Comparison of ENCODE assay signal across 1 cellular context in the genomic region with DNA sequence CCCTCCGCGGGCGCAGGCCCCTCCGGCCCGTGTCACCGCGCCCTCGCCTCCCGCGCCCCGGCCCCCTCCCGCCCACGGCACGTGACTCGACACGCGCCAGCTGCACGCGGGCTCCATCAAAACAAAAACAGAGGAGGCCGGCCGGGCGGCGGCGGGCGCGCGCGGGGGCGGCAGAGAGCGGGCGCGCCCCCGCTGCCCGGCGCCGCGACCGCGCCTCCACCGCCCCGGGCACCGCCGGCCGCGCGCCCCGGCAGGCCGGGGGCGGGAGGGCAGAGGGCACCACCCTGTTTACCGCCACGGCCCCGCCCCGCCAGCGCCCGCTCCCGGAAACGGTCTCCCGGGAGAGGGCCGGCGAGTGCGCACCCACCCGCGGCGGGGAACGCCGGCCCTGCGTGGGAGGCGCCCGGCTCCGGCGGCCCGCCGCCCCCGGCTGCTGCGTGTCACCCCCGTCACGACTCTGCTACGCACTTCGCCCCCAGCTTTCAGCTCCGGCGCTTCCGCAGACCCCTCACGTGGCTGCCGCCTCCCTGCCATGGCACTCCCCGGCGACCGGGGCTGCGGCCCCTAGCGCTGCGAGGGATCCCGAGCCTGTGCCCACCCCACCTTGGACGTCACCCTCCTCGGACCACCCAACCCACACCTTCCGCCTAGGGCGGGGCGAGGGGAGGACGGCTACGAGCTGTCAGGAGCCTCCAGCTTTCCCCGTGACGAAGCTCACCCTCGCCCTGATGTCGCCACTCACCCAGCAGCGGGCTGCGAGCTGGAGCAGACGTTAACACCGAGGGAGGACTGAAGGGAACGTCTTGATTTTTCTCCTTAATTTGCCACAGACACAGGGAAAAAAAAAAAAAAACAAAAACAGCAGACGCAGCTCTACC.
TF ChIP-seq lines count a peak whose summit lies in the region.

No MANE protein-coding gene starts in this region.

TF ChIP-seq in K562, 482 proteins besides CTCF, POLR2A, EP300 and RAD21 (continued from another document and continues in another):
- TF ChIP-seq, protein P1, sequence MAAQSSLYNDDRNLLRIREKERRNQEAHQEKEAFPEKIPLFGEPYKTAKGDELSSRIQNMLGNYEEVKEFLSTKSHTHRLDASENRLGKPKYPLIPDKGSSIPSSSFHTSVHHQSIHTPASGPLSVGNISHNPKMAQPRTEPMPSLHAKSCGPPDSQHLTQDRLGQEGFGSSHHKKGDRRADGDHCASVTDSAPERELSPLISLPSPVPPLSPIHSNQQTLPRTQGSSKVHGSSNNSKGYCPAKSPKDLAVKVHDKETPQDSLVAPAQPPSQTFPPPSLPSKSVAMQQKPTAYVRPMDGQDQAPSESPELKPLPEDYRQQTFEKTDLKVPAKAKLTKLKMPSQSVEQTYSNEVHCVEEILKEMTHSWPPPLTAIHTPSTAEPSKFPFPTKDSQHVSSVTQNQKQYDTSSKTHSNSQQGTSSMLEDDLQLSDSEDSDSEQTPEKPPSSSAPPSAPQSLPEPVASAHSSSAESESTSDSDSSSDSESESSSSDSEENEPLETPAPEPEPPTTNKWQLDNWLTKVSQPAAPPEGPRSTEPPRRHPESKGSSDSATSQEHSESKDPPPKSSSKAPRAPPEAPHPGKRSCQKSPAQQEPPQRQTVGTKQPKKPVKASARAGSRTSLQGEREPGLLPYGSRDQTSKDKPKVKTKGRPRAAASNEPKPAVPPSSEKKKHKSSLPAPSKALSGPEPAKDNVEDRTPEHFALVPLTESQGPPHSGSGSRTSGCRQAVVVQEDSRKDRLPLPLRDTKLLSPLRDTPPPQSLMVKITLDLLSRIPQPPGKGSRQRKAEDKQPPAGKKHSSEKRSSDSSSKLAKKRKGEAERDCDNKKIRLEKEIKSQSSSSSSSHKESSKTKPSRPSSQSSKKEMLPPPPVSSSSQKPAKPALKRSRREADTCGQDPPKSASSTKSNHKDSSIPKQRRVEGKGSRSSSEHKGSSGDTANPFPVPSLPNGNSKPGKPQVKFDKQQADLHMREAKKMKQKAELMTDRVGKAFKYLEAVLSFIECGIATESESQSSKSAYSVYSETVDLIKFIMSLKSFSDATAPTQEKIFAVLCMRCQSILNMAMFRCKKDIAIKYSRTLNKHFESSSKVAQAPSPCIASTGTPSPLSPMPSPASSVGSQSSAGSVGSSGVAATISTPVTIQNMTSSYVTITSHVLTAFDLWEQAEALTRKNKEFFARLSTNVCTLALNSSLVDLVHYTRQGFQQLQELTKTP (IDR thresholded peaks at IDR 0.05; ENCODE audit: low read depth in 1 of 2, partially characterized antibody in 2 of 2) = no peak
- TF ChIP-seq U2AF1 (optimal IDR thresholded peaks at IDR 0.05; ENCODE audit: low read depth, low read length) (peak; percentile 57), SRSF3 (IDR thresholded peaks at IDR 0.05; ENCODE audit: insufficient read depth, low read length) (no peak), RNF2 (IDR thresholded peaks at IDR 0.05) (0 out of 2 replicates have a peak, but pooled peaks have one; percentile 38), ELF2 (CRISPR knock-in tag; IDR thresholded peaks at IDR 0.05) (peak; percentile 79; the same call in 1 of the 2 replicates), ZBED1 (IDR thresholded peaks at IDR 0.05) (peak; percentile 89), SAFB (IDR thresholded peaks at IDR 0.05; ENCODE audit: borderline replicate concordance, low read depth, low read length) (peak; percentile 97), HDAC6 (IDR thresholded peaks at IDR 0.05; ENCODE audit: low read depth, low read length) (peak; percentile 76; the same call in 1 of the 2 replicates), RFX1 (IDR thresholded peaks at IDR 0.05) (no peak), MEIS2 (IDR thresholded peaks at IDR 0.05; ENCODE audit: partially characterized antibody) (peak; percentile 29), MEF2A (IDR thresholded peaks at IDR 0.05; ENCODE audit: control insufficient read depth, low read depth, low read length) (no peak), SIN3A (IDR thresholded peaks at IDR 0.05; ENCODE audit: borderline replicate concordance in 2 of 2, control insufficient read depth in 1 of 2, low read depth in 2 of 2, low read length in 2 of 2) (peak; percentile 65 to 73; a peak in 3 of 4 replicates), HLTF (IDR thresholded peaks at IDR 0.05) (no peak), BCOR (IDR thresholded peaks at IDR 0.05) (peak; percentile 55; the same call in 1 of the 2 replicates), MAZ (CRISPR knock-in tag; conservative IDR thresholded peaks at IDR 0.05 in 1 of 2, IDR thresholded peaks at IDR 0.05 in 1 of 2) (peak; percentile 57 to 95), HMGN3 (IDR thresholded peaks at IDR 0.05; ENCODE audit: borderline replicate concordance, extremely low read depth, insufficient read length, low read depth, low read length) (peak; percentile 67), SMARCA5 (IDR thresholded peaks at IDR 0.05) (no peak), POLR2AphosphoS2 (IDR thresholded peaks at IDR 0.05; ENCODE audit: low read length) (no peak), ZC3H8 (IDR thresholded peaks at IDR 0.05) (no peak), HNRNPH1 (optimal IDR thresholded peaks at IDR 0.05; ENCODE audit: low read depth, low read length) (no peak), EP400 (IDR thresholded peaks at IDR 0.05) (peak; percentile 65), ZNF121 (CRISPR knock-in tag; conservative IDR thresholded peaks at IDR 0.05) (peak; percentile 20; the same call in 1 of the 2 replicates), ARNT (IDR thresholded peaks at IDR 0.05) (0 out of 4 replicates have a peak, but pooled peaks of 1 of the 2 experiments have one; percentile 22), ARID2 (IDR thresholded peaks at IDR 0.05) (no peak), TCFL5 (CRISPR knock-in tag; conservative IDR thresholded peaks at IDR 0.05) (no peak), RBBP5 (IDR thresholded peaks at IDR 0.05; ENCODE audit: borderline replicate concordance, insufficient read depth, low read length, poor library complexity, severe bottlenecking) (peak; percentile 94), FOXJ3 (CRISPR knock-in tag; IDR thresholded peaks at IDR 0.05) (no peak), ELF1 (tag; IDR thresholded peaks at IDR 0.05) (peak; percentile 82), FOXM1 (IDR thresholded peaks at IDR 0.05; ENCODE audit: low read depth) (no peak), FOXM1 (CRISPR knock-in tag; IDR thresholded peaks at IDR 0.05; ENCODE audit: low read depth) (peak; percentile 68), KLF16 (IDR thresholded peaks at IDR 0.05) (0 out of 2 replicates have a peak, but pooled peaks have one; percentile 23), ZNF232 (CRISPR knock-in tag; IDR thresholded peaks at IDR 0.05) (no peak), HDAC1 (IDR thresholded peaks at IDR 0.05) (peak in 1 of 2 experiments; percentile 85; a peak in 2 of 4 replicates), TAF1 (IDR thresholded peaks at IDR 0.05; ENCODE audit: control insufficient read depth, extremely low read depth, insufficient read depth, low read length, severe bottlenecking) (peak; percentile 62), KHSRP (IDR thresholded peaks at IDR 0.05) (no peak), FIP1L1 (IDR thresholded peaks at IDR 0.05; ENCODE audit: low read depth, low read length, poor library complexity, severe bottlenecking) (peak; percentile 89)
- TF ChIP-seq, protein P2, sequence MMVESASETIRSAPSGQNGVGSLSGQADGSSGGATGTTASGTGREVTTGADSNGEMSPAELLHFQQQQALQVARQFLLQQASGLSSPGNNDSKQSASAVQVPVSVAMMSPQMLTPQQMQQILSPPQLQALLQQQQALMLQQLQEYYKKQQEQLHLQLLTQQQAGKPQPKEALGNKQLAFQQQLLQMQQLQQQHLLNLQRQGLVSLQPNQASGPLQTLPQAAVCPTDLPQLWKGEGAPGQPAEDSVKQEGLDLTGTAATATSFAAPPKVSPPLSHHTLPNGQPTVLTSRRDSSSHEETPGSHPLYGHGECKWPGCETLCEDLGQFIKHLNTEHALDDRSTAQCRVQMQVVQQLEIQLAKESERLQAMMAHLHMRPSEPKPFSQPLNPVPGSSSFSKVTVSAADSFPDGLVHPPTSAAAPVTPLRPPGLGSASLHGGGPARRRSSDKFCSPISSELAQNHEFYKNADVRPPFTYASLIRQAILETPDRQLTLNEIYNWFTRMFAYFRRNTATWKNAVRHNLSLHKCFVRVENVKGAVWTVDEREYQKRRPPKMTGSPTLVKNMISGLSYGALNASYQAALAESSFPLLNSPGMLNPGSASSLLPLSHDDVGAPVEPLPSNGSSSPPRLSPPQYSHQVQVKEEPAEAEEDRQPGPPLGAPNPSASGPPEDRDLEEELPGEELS (CRISPR knock-in tag; IDR thresholded peaks at IDR 0.05; ENCODE audit: borderline replicate concordance) = 0 out of 2 replicates have a peak, but pooled peaks have one; percentile 88
- TF ChIP-seq, protein P3, sequence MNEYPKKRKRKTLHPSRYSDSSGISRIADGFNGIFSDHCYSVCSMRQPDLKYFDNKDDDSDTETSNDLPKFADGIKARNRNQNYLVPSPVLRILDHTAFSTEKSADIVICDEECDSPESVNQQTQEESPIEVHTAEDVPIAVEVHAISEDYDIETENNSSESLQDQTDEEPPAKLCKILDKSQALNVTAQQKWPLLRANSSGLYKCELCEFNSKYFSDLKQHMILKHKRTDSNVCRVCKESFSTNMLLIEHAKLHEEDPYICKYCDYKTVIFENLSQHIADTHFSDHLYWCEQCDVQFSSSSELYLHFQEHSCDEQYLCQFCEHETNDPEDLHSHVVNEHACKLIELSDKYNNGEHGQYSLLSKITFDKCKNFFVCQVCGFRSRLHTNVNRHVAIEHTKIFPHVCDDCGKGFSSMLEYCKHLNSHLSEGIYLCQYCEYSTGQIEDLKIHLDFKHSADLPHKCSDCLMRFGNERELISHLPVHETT (CRISPR knock-in tag; conservative IDR thresholded peaks at IDR 0.05 in 1 of 2, IDR thresholded peaks at IDR 0.05 in 1 of 2) = peak in 1 of 2 experiments; percentile 97; a peak in 2 of 4 replicates
- TF ChIP-seq, protein P4, sequence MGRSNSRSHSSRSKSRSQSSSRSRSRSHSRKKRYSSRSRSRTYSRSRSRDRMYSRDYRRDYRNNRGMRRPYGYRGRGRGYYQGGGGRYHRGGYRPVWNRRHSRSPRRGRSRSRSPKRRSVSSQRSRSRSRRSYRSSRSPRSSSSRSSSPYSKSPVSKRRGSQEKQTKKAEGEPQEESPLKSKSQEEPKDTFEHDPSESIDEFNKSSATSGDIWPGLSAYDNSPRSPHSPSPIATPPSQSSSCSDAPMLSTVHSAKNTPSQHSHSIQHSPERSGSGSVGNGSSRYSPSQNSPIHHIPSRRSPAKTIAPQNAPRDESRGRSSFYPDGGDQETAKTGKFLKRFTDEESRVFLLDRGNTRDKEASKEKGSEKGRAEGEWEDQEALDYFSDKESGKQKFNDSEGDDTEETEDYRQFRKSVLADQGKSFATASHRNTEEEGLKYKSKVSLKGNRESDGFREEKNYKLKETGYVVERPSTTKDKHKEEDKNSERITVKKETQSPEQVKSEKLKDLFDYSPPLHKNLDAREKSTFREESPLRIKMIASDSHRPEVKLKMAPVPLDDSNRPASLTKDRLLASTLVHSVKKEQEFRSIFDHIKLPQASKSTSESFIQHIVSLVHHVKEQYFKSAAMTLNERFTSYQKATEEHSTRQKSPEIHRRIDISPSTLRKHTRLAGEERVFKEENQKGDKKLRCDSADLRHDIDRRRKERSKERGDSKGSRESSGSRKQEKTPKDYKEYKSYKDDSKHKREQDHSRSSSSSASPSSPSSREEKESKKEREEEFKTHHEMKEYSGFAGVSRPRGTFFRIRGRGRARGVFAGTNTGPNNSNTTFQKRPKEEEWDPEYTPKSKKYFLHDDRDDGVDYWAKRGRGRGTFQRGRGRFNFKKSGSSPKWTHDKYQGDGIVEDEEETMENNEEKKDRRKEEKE (IDR thresholded peaks at IDR 0.05; ENCODE audit: borderline replicate concordance in 1 of 2, control insufficient read depth in 1 of 2, low read depth in 2 of 2, low read length in 1 of 2) = no peak
- TF ChIP-seq, protein P5, sequence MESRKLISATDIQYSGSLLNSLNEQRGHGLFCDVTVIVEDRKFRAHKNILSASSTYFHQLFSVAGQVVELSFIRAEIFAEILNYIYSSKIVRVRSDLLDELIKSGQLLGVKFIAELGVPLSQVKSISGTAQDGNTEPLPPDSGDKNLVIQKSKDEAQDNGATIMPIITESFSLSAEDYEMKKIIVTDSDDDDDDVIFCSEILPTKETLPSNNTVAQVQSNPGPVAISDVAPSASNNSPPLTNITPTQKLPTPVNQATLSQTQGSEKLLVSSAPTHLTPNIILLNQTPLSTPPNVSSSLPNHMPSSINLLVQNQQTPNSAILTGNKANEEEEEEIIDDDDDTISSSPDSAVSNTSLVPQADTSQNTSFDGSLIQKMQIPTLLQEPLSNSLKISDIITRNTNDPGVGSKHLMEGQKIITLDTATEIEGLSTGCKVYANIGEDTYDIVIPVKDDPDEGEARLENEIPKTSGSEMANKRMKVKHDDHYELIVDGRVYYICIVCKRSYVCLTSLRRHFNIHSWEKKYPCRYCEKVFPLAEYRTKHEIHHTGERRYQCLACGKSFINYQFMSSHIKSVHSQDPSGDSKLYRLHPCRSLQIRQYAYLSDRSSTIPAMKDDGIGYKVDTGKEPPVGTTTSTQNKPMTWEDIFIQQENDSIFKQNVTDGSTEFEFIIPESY (CRISPR knock-in tag; IDR thresholded peaks at IDR 0.05) = 0 out of 2 replicates have a peak, but pooled peaks have one; percentile 50
- TF ChIP-seq, protein P6, sequence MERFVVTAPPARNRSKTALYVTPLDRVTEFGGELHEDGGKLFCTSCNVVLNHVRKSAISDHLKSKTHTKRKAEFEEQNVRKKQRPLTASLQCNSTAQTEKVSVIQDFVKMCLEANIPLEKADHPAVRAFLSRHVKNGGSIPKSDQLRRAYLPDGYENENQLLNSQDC (CRISPR knock-in tag; IDR thresholded peaks at IDR 0.05) = no peak
- TF ChIP-seq, protein P7, sequence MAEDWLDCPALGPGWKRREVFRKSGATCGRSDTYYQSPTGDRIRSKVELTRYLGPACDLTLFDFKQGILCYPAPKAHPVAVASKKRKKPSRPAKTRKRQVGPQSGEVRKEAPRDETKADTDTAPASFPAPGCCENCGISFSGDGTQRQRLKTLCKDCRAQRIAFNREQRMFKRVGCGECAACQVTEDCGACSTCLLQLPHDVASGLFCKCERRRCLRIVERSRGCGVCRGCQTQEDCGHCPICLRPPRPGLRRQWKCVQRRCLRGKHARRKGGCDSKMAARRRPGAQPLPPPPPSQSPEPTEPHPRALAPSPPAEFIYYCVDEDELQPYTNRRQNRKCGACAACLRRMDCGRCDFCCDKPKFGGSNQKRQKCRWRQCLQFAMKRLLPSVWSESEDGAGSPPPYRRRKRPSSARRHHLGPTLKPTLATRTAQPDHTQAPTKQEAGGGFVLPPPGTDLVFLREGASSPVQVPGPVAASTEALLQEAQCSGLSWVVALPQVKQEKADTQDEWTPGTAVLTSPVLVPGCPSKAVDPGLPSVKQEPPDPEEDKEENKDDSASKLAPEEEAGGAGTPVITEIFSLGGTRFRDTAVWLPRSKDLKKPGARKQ (CRISPR knock-in tag; IDR thresholded peaks at IDR 0.05) = no peak
- TF ChIP-seq, protein P8, sequence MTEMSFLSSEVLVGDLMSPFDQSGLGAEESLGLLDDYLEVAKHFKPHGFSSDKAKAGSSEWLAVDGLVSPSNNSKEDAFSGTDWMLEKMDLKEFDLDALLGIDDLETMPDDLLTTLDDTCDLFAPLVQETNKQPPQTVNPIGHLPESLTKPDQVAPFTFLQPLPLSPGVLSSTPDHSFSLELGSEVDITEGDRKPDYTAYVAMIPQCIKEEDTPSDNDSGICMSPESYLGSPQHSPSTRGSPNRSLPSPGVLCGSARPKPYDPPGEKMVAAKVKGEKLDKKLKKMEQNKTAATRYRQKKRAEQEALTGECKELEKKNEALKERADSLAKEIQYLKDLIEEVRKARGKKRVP (CRISPR knock-in tag; IDR thresholded peaks at IDR 0.05) = 0 out of 2 replicates have a peak, but pooled peaks have one; percentile 44
